ENCODE assay signal across 18 cellular contexts in genomic region chr1:3125078-3125477, GRCh38. TPM values are rescaled to one million over a fixed set of nuclear protein-coding genes. Genes with fewer than 3 reads are reported as not detected.
DNase-seq lines count a peak whose midpoint lies in the region; TF ChIP-seq lines count a peak whose summit lies in the region.
"Had no signal": no experiment of that assay in that cellular context is flagged by ENCODE, and none has a peak within 500 bp of the region (broad histone marks: within the 10 kb centered on the region; RNA-seq: fewer than 3 reads in every experiment).

No MANE protein-coding gene starts in this region.

- TF ChIP-seq CTCF in dorsolateral prefrontal cortex (IDR thresholded peaks at IDR 0.05 in 54 of 56, conservative IDR thresholded peaks at IDR 0.05 in 2 of 56; ENCODE audit: low read depth in 1 of 56, partially characterized antibody in 56 of 56), result no peak
- no peak for TF ChIP-seq CTCF in glutamatergic neuron (IDR thresholded peaks at IDR 0.05; ENCODE audit: partially characterized antibody, unreplicated experiment)
- no peak for TF ChIP-seq CTCF in spleen (IDR thresholded peaks at IDR 0.05 in 8 of 11, conservative IDR thresholded peaks at IDR 0.05 in 3 of 11)

- TF ChIP-seq POLR2A in spleen (IDR thresholded peaks at IDR 0.05), result no peak

- no peaks in the 10 kb centered on the region for H3K36me3 Mint-ChIP-seq in glutamatergic neuron (ENCODE audit: unreplicated experiment)

- H3K27me3 Mint-ChIP-seq in glutamatergic neuron (ENCODE audit: unreplicated experiment), result peaks cover 9% of the 10 kb centered on the region

- H3K27me3 ChIP-seq in dorsolateral prefrontal cortex (peaks cover 0 to 13% (median 0%) of the 10 kb centered on the region in 45 donors), spleen (replicated peaks in 1 of 7) (peaks cover 0 to 7% (median 0%) of the 10 kb centered on the region in 7 donors)
- H3K27me3 ChIP-seq: BE2C, SJSA1 had no signal

- H3K36me3 ChIP-seq in spleen, result no peaks in the 10 kb centered on the region
- H3K36me3 ChIP-seq: BE2C, SJSA1 had no signal

- peaks cover 7% of the 10 kb centered on the region for H3K4me1 Mint-ChIP-seq in glutamatergic neuron (ENCODE audit: low read depth, unreplicated experiment)

- H3K4me3 Mint-ChIP-seq in glutamatergic neuron (ENCODE audit: unreplicated experiment), result no peak overlapping the region

- 92 to 97% (median 96%) methylated on average over 12 to 15 of the region's 15 CpGs for WGBS in spleen, 5 donors

- peaks cover 3% of the 10 kb centered on the region for H3K9me3 Mint-ChIP-seq in glutamatergic neuron (ENCODE audit: unreplicated experiment)

- peaks cover 0 to 33% (median 8%) of the 10 kb centered on the region in 6 donors for H3K4me1 ChIP-seq in spleen
- H3K4me1 ChIP-seq: BE2C, SJSA1 had no signal

- H3K27ac ChIP-seq in dorsolateral prefrontal cortex (peak overlapping the region in 51 of 59 donors; percentile 14 to 89 (median 72)), spleen (no peak overlapping the region)
- H3K27ac ChIP-seq: KMS-11, SJSA1 had no signal

- intact Hi-C loops in dorsolateral prefrontal cortex (cut with DNase I) (no loop called here), spleen (cut with DNase I; ENCODE audit: low total_unique reads) (no loop called here)

- H3K9me3 ChIP-seq in spleen, result no peaks in the 10 kb centered on the region
- H3K9me3 ChIP-seq: BE2C, SJSA1 had no signal

- H3K27ac Mint-ChIP-seq in glutamatergic neuron (ENCODE audit: unreplicated experiment), result no peak overlapping the region

- DNase-seq in astrocyte of the hippocampus (ENCODE audit: low read depth, low spot score), result peak; percentile 89
- peak in 2 of 10 donors; percentile 27 to 47 for DNase-seq in dorsolateral prefrontal cortex
- DNase-seq in occipital lobe (lab: John Stamatoyannopoulos, UW), result peak; percentile 11
- DNase-seq in glutamatergic neuron, result no peak
- DNase-seq in spleen, result no peak
- DNase-seq in activated T-cell treated with anti-CD3 and anti-CD28 coated beads for 4 hours, result no peak
- DNase-seq in NCI-H2029 (lab: John Stamatoyannopoulos, UW), result no peak
- DNase-seq: BE2C, DMS79, IMR-90, NCI-H1105 treated with DMSO at 0.1 percent for 48 hours, NCI-H2081, NCI-H2171, NCI-H345, NCI-H524 treated with DMSO at 0.1 percent for 48 hours, OCI-M1 had no signal

- H3K4me3 ChIP-seq in dorsolateral prefrontal cortex, result no peak overlapping the region
- H3K4me3 ChIP-seq in spleen, result no peak overlapping the region
- H3K4me3 ChIP-seq: SJSA1 had no signal

RNA-seq across cellular contexts. Expression of gene PRDM16, which starts 56.1 kb away (rescaled TPM):
- total RNA-seq in dorsolateral prefrontal cortex (10 to 100 TPM in 119 of 120 experiments, 1 to 10 TPM in 1; 9.8 to 52.0 (median 18.9) TPM), occipital lobe (6.7 TPM), glutamatergic neuron (ENCODE audit: unreplicated experiment) (0.07 TPM), spleen (1 to 10 TPM in 6 of 7 donors, under 1 TPM in 1; 0.51 to 3.2 (median 1.7) TPM)
- under 1 TPM; 0.43 to 0.99 (median 0.44) TPM for polyA plus RNA-seq in spleen
- total RNA-seq: IMR-90 had no signal

Comparison
In these comparisons a context has a peak if more than half of its experiments do, and no peak if none do; other contexts are left out.
1. DNase-seq: peak in astrocyte of the hippocampus (single experiment) and occipital lobe (single experiment); none in glutamatergic neuron (single experiment), spleen (single experiment), activated T-cell treated with anti-CD3 and anti-CD28 coated beads for 4 hours (single experiment) and NCI-H2029 (single experiment).
2. H3K27ac ChIP-seq: peak in dorsolateral prefrontal cortex (51 of 59); none in spleen (0 of 8).